Comparison of ENCODE assay signal across 3 cellular contexts in genomic region chr7:2673212-2673611, GRCh38. TPM values are rescaled to one million over a fixed set of nuclear protein-coding genes. Genes with fewer than 3 reads are reported as not detected.
"Had no signal": no experiment of that assay in that cellular context is flagged by ENCODE, and none has a peak within 500 bp of the region (broad histone marks: within the 10 kb centered on the region; RNA-seq: fewer than 3 reads in every experiment).

No MANE protein-coding gene starts in this region.

RNA-seq across cellular contexts. Expression of gene AMZ1, which starts 14.8 kb away (rescaled TPM):
- total RNA-seq: LHCN-M2, MCF 10A, PC-3 had no signal
